Comparison of ENCODE assay signal across 12 cellular contexts in the genomic region with DNA sequence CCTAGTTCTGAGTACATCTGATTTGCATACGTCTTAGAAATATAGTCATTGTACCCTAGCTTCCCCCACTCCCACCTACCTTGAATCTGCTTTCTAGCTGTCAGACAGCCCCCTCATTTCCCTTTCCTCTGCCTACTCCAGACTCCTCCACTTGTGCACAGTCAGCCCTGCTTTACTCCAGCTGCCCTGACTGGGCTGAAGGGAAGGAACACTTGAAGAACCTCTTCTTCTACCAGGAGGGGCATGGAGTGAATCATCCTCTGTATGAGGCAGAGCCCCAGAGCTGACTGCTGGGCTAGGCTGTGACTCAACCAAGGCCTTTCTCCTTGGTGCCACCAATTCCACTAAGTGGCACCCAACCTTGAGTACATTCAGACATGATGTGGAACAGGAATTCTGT. TPM values are rescaled to one million over a fixed set of nuclear protein-coding genes. Genes with fewer than 3 reads are reported as not detected.
DNase-seq lines count a peak whose midpoint lies in the region; FAIRE-seq and TF ChIP-seq lines count a peak whose summit lies in the region.
"Had no signal": no experiment of that assay in that cellular context is flagged by ENCODE, and none has a peak within 500 bp of the region (broad histone marks: within the 10 kb centered on the region; RNA-seq: fewer than 3 reads in every experiment).

No MANE protein-coding gene starts in this region.

- H3K27ac ChIP-seq in GM23248 (peak overlapping the region; percentile 26), brain microvascular endothelial cell (no peak overlapping the region), testis (no peak overlapping the region), PC-9 (no peak overlapping the region)

- TF ChIP-seq POLR2A in testis (IDR thresholded peaks at IDR 0.05): no peak

- H3K4me1 Mint-ChIP-seq in Caco-2 (ENCODE audit: low read depth, unreplicated experiment): no peaks in the 10 kb centered on the region

- no peaks in the 10 kb centered on the region for H3K9me3 Mint-ChIP-seq in Caco-2 (ENCODE audit: unreplicated experiment)

- H3K4me3 Mint-ChIP-seq in Caco-2 (ENCODE audit: unreplicated experiment): no peak overlapping the region

- H3K27me3 ChIP-seq in GM23248 (replicated peaks; ENCODE audit: insufficient read depth) (no peaks in the 10 kb centered on the region), brain microvascular endothelial cell (replicated peaks) (no peaks in the 10 kb centered on the region), testis (no peaks in the 10 kb centered on the region), PC-9 (ENCODE audit: insufficient read depth, low read depth) (peaks cover 9% of the 10 kb centered on the region; the same call in 1 of the 2 replicates), Caco-2 (replicated peaks; ENCODE audit: control insufficient read depth, insufficient read depth, low read length) (no peaks in the 10 kb centered on the region)

- no peak overlapping the region for H3K4me3 ChIP-seq in GM23248
- H3K4me3 ChIP-seq in brain microvascular endothelial cell (ENCODE audit: low read depth, low read length): no peak overlapping the region
- no peak overlapping the region for H3K4me3 ChIP-seq in testis
- no peak overlapping the region for H3K4me3 ChIP-seq in PC-9
- H3K4me3 ChIP-seq in Caco-2 (ENCODE audit: low read depth, low read length): no peak overlapping the region

- BruUV-seq in PC-9 (replicated peaks; lab: Mats Ljungman, UMichigan): no TSS peak
- no TSS peak for BruUV-seq in Caco-2 (replicated peaks; lab: Mats Ljungman, UMichigan)

- H3K36me3 Mint-ChIP-seq in Caco-2 (ENCODE audit: insufficient read depth, unreplicated experiment): no peaks in the 10 kb centered on the region

- in situ Hi-C loops in GM23248 (cut with MboI) (no loop called here), brain microvascular endothelial cell (cut with HindIII; ENCODE audit: low pct_ligation_motif_present, low sequenced_read_pairs) (no loop called here)

- TF ChIP-seq CTCF in brain microvascular endothelial cell (IDR thresholded peaks at IDR 0.05; ENCODE audit: low read depth, low read length, missing control alignments): no peak
- TF ChIP-seq CTCF in testis (IDR thresholded peaks at IDR 0.05): no peak
- TF ChIP-seq CTCF in PC-9 (conservative IDR thresholded peaks at IDR 0.05): no peak
- no peak for TF ChIP-seq CTCF in Caco-2 (IDR thresholded peaks at IDR 0.05; ENCODE audit: insufficient read depth in 1 of 2, low read depth in 1 of 2, low read length in 1 of 2, severe bottlenecking in 1 of 2, unreplicated experiment in 1 of 2)

- H3K79me2 ChIP-seq in GM23248 (ENCODE audit: insufficient read depth): no peaks in the 10 kb centered on the region
- H3K79me2 ChIP-seq in PC-9 (ENCODE audit: low read depth): no peaks in the 10 kb centered on the region

- CTCF ChIA-PET in PC-9 (lab: Charles Lee): no interaction called here
- CTCF ChIA-PET in Caco-2 (lab: Charles Lee): no interaction called here

- FAIRE-seq in RCC 7860 (lab: Jason Lieb, UNC): no peak
- no peak for FAIRE-seq in GM19239 (lab: Jason Lieb, UNC)

- H3K4me2 ChIP-seq in GM23248 (ENCODE audit: unreplicated experiment) (no peak overlapping the region), PC-9 (no peak overlapping the region)

- DNase-seq in GM23248 (peak; percentile 92), RCC 7860 (ENCODE audit: low spot score) (peak; percentile 47), brain microvascular endothelial cell (peak; percentile 40), GM19239 (ENCODE audit: insufficient read length, low spot score) (no peak), testis (no peak), PC-9 (no peak), Caco-2 (no peak)
- DNase-seq in stimulated activated CD4-positive, alpha-beta T cell treated with anti-CD3 and anti-CD28 coated beads, Interleukin-1b, Interleukin-23, amount 100 ng/mL, for 48 hours: peak; percentile 77
- DNase-seq: foreskin melanocyte, GDM1, midbrain, NCI-H1694 had no signal

- POLR2A ChIA-PET in PC-9 (lab: Charles Lee; ENCODE audit: unreplicated experiment): no interaction called here
- POLR2A ChIA-PET in Caco-2 (lab: Charles Lee): no interaction called here

- H3F3A ChIP-seq in GM23248 (ENCODE audit: insufficient read depth) (peaks cover 14% of the 10 kb centered on the region), PC-9 (ENCODE audit: insufficient read depth, low read depth) (no peaks in the 10 kb centered on the region)

- no peaks in the 10 kb centered on the region for H3K9me3 ChIP-seq in GM23248 (ENCODE audit: low read depth)
- no peaks in the 10 kb centered on the region for H3K9me3 ChIP-seq in testis
- H3K9me3 ChIP-seq in PC-9 (ENCODE audit: insufficient read depth, low read depth): no peaks in the 10 kb centered on the region
- peaks cover 12% of the 10 kb centered on the region; the same call in 1 of the 2 replicates for H3K9me3 ChIP-seq in Caco-2

- H2AFZ ChIP-seq in GM23248: no peak overlapping the region
- no peak overlapping the region for H2AFZ ChIP-seq in PC-9

- H3K4me1 ChIP-seq in GM23248 (ENCODE audit: insufficient read depth) (peaks cover 19% of the 10 kb centered on the region), testis (no peaks in the 10 kb centered on the region), PC-9 (replicated peaks; ENCODE audit: insufficient read depth) (no peaks in the 10 kb centered on the region), Caco-2 (peaks cover 4% of the 10 kb centered on the region; the same call in 1 of the 2 replicates)

- H4K20me1 ChIP-seq in GM23248 (ENCODE audit: insufficient read depth) (no peaks in the 10 kb centered on the region), PC-9 (ENCODE audit: insufficient read depth) (no peaks in the 10 kb centered on the region)

- intact Hi-C loops in testis (cut with DNase I; ENCODE audit: low total_unique reads): no loop called here
- intact Hi-C loops in PC-9 (cut with micrococcal nuclease; ENCODE audit: unreplicated experiment): no loop called here
- intact Hi-C loops in Caco-2 (cut with micrococcal nuclease; ENCODE audit: unreplicated experiment): no loop called here

- no peaks in the 10 kb centered on the region for H3K27me3 Mint-ChIP-seq in Caco-2 (ENCODE audit: insufficient read depth, unreplicated experiment)

- H3K27ac Mint-ChIP-seq in Caco-2 (ENCODE audit: unreplicated experiment): no peak overlapping the region

- 48 to 64% methylated on average over 1 of the region's 1 CpG for WGBS in GM23248 (ENCODE audit: low coverage in 1 of 2, low lambda C conversion rate in 2 of 2, missing lambda C conversion rate in 2 of 2), 2 experiments
- WGBS in testis, 2 donors: 77 to 94% methylated on average over 1 of the region's 1 CpG

- H3K9me2 ChIP-seq in GM23248 (ENCODE audit: insufficient read depth): no peaks in the 10 kb centered on the region
- no peaks in the 10 kb centered on the region for H3K9me2 ChIP-seq in PC-9 (ENCODE audit: insufficient read depth)

- no peak overlapping the region for H3K9ac ChIP-seq in GM23248

- H3K36me3 ChIP-seq in GM23248 (ENCODE audit: low read depth) (no peaks in the 10 kb centered on the region), brain microvascular endothelial cell (replicated peaks) (no peaks in the 10 kb centered on the region), testis (ENCODE audit: low read depth, missing control alignments) (no peaks in the 10 kb centered on the region), PC-9 (ENCODE audit: low read depth) (no peaks in the 10 kb centered on the region), Caco-2 (ENCODE audit: control insufficient read depth, insufficient read depth, low read length) (no peaks in the 10 kb centered on the region)

RNA-seq across cellular contexts. Expression of a gene that starts 18.1 kb away (rescaled TPM):
- 110 and 124 TPM in 2 replicates for total RNA-seq in GM23248 (2014; rRNA removed; shearing (Covaris generic))
- polyA plus RNA-seq in GM23248 (2016; fragmentation: Nextera tagmentation; extraction: Ambion mirVana) (103 and 110 TPM in 2 replicates), testis (ENCODE audit: insufficient read depth, low read depth, low replicate concordance) (77.1 TPM)
- total RNA-seq in testis (100 to 1,000 TPM in 1 of 2 donors, 10 to 100 TPM in 1; 97.2 to 112 TPM), PC-9 (2021) (51.8 and 69.2 TPM in 2 replicates), Caco-2 (2022) (75.1 and 78.3 TPM in 2 replicates)

Comparison
In these comparisons a context has a peak if more than half of its experiments do, and no peak if none do; other contexts are left out.
1. DNase-seq: peak in GM23248 (single experiment), RCC 7860 (single experiment), brain microvascular endothelial cell (single experiment) and stimulated activated CD4-positive, alpha-beta T cell treated with anti-CD3 and anti-CD28 coated beads, Interleukin-1b, Interleukin-23, amount 100 ng/mL, for 48 hours (single experiment); none in GM19239 (single experiment), testis (single experiment), PC-9 (0 of 2) and Caco-2 (0 of 2).